14 cellular contexts compared by ENCODE assay signal in the genomic region with DNA sequence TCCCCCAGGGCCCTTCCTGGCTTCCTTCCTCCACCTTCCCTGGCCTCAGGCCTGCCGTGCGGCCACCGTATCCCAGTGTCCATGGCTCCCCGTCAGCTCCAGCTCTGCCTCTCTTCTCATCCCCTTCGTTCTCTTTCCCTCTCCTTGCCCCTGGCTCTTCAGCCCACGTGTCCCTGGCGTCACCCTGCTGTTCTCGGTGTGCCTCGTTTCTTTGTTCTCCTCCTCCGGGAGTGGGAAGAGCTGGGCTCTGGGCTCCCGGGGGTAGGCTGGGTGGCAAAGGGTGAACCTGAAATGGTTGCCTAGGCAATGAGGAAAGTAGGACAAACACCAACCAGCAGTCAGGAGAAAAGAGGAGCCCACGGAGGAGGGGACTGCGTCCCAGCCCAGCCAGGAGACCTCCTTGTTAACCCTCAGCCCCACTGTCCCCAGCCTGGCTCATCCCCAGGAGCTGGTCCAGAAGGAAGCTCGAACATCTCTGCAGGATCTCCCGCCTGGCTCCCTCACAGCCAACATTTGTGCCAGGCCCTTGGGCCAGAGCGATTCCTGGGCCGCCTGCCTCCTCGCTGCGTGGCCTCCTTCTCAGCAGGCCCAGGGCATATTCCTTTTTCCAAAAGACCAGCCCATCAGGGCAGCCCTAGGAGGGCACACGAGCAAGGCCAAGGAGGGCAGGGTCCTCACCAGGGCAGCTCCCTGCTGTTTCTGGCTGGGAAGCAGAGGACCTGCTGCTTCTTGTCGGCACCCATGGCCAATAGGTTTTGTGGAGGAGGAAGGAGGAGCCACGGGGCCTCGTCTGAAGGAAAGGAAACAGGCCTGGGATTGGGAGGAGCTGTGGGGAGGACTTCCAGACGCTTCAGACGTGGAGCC. TPM values are rescaled to one million over a fixed set of nuclear protein-coding genes. Genes with fewer than 3 reads are reported as not detected.
DNase-seq lines count a peak whose midpoint lies in the region; ATAC-seq and TF ChIP-seq lines count a peak whose summit lies in the region.
"Had no signal": no experiment of that assay in that cellular context is flagged by ENCODE, and none has a peak within 500 bp of the region (broad histone marks: within the 10 kb centered on the region; RNA-seq: fewer than 3 reads in every experiment).

No MANE protein-coding gene starts in this region.

- POLR2A ChIA-PET in SK-N-SH (lab: Yijun Ruan, JAX), result no interaction called here
- POLR2A ChIA-PET in CD4-positive, alpha-beta T cell (lab: Charles Lee), result interaction anchor here (3.5 kb wide), 1 partner anchor 10 kb away, joined by 15 read pairs; no protein-coding TSS in a partner anchor

- no peaks in the 10 kb centered on the region for H3K9me3 Mint-ChIP-seq in CD4-positive, alpha-beta T cell

- TF ChIP-seq RAD21 in SK-N-SH (IDR thresholded peaks at IDR 0.05; ENCODE audit: low read length), result no peak

- H4K20me1 ChIP-seq in SK-N-SH (ENCODE audit: insufficient read depth), result no peaks in the 10 kb centered on the region

- H3K4me1 ChIP-seq in SK-N-SH (ENCODE audit: control insufficient read depth in 1 of 2, insufficient read depth in 2 of 2, low read depth in 1 of 2, low read length in 1 of 2) (peaks cover 5 to 54% of the 10 kb centered on the region in 2 experiments), gastrocnemius medialis (peaks cover 13 to 19% of the 10 kb centered on the region in 2 donors)

- intact Hi-C loops in gastrocnemius medialis (cut with DNase I; ENCODE audit: low total_unique reads), result no loop called here
- intact Hi-C loops in CD4-positive, alpha-beta T cell (cut with DNase I, micrococcal nuclease), result loop anchor here in 1 of 2 experiments (10.0 kb wide), 1 partner anchor 208 kb away; a partner anchor contains a TSS

- H3F3A ChIP-seq in SK-N-SH (replicated peaks; ENCODE audit: insufficient read depth), result no peaks in the 10 kb centered on the region

- H3K27me3 Mint-ChIP-seq in CD4-positive, alpha-beta T cell, result no peaks in the 10 kb centered on the region
- H3K27me3 Mint-ChIP-seq: activated naive CD8-positive, alpha-beta T cell had no signal

- no peak overlapping the region for H3K9ac ChIP-seq in SK-N-SH
- H3K9ac ChIP-seq: GM23248 had no signal

- CTCF ChIA-PET in SK-N-SH (lab: Yijun Ruan, JAX), result interaction anchor here (0.6 to 4.1 kb wide), 7 partner anchors 11 to 786 kb away, joined by 3 to 44 read pairs (median 3); no protein-coding TSS in a partner anchor
- CTCF ChIA-PET in CD4-positive, alpha-beta T cell (lab: Charles Lee), result interaction anchor here (1.5 kb wide), 1 partner anchor 11 kb away, joined by 6 read pairs; no protein-coding TSS in a partner anchor

- no peaks in the 10 kb centered on the region for H3K9me3 ChIP-seq in SK-N-SH
- H3K9me3 ChIP-seq in WERI-Rb-1 (ENCODE audit: severe bottlenecking), result no peaks in the 10 kb centered on the region
- no peaks in the 10 kb centered on the region for H3K9me3 ChIP-seq in gastrocnemius medialis
- H3K9me3 ChIP-seq in CD4-positive, alpha-beta T cell (ENCODE audit: control insufficient read depth, low read length), result no peaks in the 10 kb centered on the region
- H3K9me3 ChIP-seq: neutrophil had no signal

- no peak for TF ChIP-seq EP300 in SK-N-SH (IDR thresholded peaks at IDR 0.05; ENCODE audit: borderline replicate concordance in 1 of 2, low read depth in 1 of 2, low read length in 1 of 2)

- H3K4me2 ChIP-seq in SK-N-SH, result no peak overlapping the region

- H3K36me3 ChIP-seq in SK-N-SH (replicated peaks in 1 of 2; ENCODE audit: control insufficient read depth in 1 of 2, insufficient read depth in 2 of 2, low read length in 1 of 2), result no peaks in the 10 kb centered on the region
- H3K36me3 ChIP-seq in WERI-Rb-1, result no peaks in the 10 kb centered on the region
- H3K36me3 ChIP-seq in gastrocnemius medialis, result no peaks in the 10 kb centered on the region
- H3K36me3 ChIP-seq: neutrophil had no signal

- H3K27me3 ChIP-seq in SK-N-SH (ENCODE audit: insufficient read depth) (no peaks in the 10 kb centered on the region), WERI-Rb-1 (ENCODE audit: insufficient read depth, low read depth, severe bottlenecking) (no peaks in the 10 kb centered on the region), gastrocnemius medialis (no peaks in the 10 kb centered on the region)
- no peaks in the 10 kb centered on the region for H3K27me3 ChIP-seq in CD4-positive, alpha-beta T cell (ENCODE audit: control insufficient read depth, insufficient read depth, low read length)

- H3K36me3 Mint-ChIP-seq in CD4-positive, alpha-beta T cell (ENCODE audit: low read depth), result no peaks in the 10 kb centered on the region

- no peak overlapping the region for H3K27ac Mint-ChIP-seq in CD4-positive, alpha-beta T cell
- H3K27ac Mint-ChIP-seq: activated naive CD8-positive, alpha-beta T cell had no signal

- no peak overlapping the region; a peak in 1 of 4 replicates for H3K27ac ChIP-seq in SK-N-SH (ENCODE audit: low read depth in 2 of 2, low read length in 1 of 2)
- H3K27ac ChIP-seq in WERI-Rb-1, result no peak overlapping the region
- H3K27ac ChIP-seq in gastrocnemius medialis, result peak overlapping the region; percentile 42 to 80 (median 72)
- H3K27ac ChIP-seq in CD4-positive, alpha-beta T cell (ENCODE audit: low read depth, low read length), result no peak overlapping the region
- H3K27ac ChIP-seq: coronary artery, GM23248, neutrophil had no signal

- DNase-seq in SK-N-SH (peak; percentile 37), WERI-Rb-1 (peak; percentile 9), hypothalamus (lab: John Stamatoyannopoulos, UW) (peak in 27 of 51 donors; percentile 23 to 81 (median 55)), gastrocnemius medialis (no peak)
- DNase-seq in stimulated activated CD4-positive, alpha-beta T cell treated with anti-CD3 and anti-CD28 coated beads, Interleukin-12 subunit alpha, Interleukin-12 subunit beta, amount 100 ng/mL, for 4 hours, result no peak
- DNase-seq in CD4-positive, alpha-beta T cell, result no peak
- DNase-seq: activated CD4-positive, alpha-beta T cell treated with anti-CD3 and anti-CD28 coated beads for 1 hour; GM23248; left cardiac atrium had no signal

- no peak overlapping the region for H3K4me3 ChIP-seq in SK-N-SH (ENCODE audit: low read depth in 2 of 2, low read length in 1 of 2)
- H3K4me3 ChIP-seq in WERI-Rb-1 (ENCODE audit: low read depth, low read length), result no peak overlapping the region
- H3K4me3 ChIP-seq in gastrocnemius medialis, result no peak overlapping the region
- H3K4me3 ChIP-seq: coronary artery, GM23248 had no signal

- no peaks in the 10 kb centered on the region for H3K9me2 ChIP-seq in SK-N-SH

- H2AFZ ChIP-seq in SK-N-SH (ENCODE audit: low read depth), result no peak overlapping the region
- H2AFZ ChIP-seq: GM23248 had no signal

- no peak overlapping the region for H3K4me3 Mint-ChIP-seq in CD4-positive, alpha-beta T cell
- H3K4me3 Mint-ChIP-seq: activated naive CD8-positive, alpha-beta T cell had no signal

- H3K79me2 ChIP-seq in SK-N-SH (ENCODE audit: insufficient read depth), result no peaks in the 10 kb centered on the region

- TF ChIP-seq CTCF in SK-N-SH (IDR thresholded peaks at IDR 0.05) (no peak), WERI-Rb-1 (IDR thresholded peaks at IDR 0.05; ENCODE audit: low read depth, low read length) (no peak), gastrocnemius medialis (IDR thresholded peaks at IDR 0.05 in 4 of 5, conservative IDR thresholded peaks at IDR 0.05 in 1 of 5) (no peak)
- no peak for TF ChIP-seq CTCF in CD4-positive, alpha-beta T cell (IDR thresholded peaks at IDR 0.05)

- TF ChIP-seq POLR2A in gastrocnemius medialis (IDR thresholded peaks at IDR 0.05), result no peak

- peaks cover 14% of the 10 kb centered on the region for H3K4me1 Mint-ChIP-seq in CD4-positive, alpha-beta T cell (ENCODE audit: low read depth)

- in situ Hi-C loops in gastrocnemius medialis (cut with MboI; ENCODE audit: low sequenced_read_pairs in 4 of 4), result no loop called here

- ATAC-seq in SK-N-SH treated with all-trans-retinoic acid at 6 μM for 48 hours (no peak), gastrocnemius medialis (no peak), HG03025 (IDR thresholded peaks at IDR 0.05; ENCODE audit: low FRiP score, unreplicated experiment) (no peak)
- ATAC-seq in CD4-positive, alpha-beta T cell (ENCODE audit: poor library complexity), result no peak
- ATAC-seq: left cardiac atrium had no signal

- WGBS in SK-N-SH (ENCODE audit: low lambda C conversion rate), result 89% methylated on average over 25 of the region's 25 CpGs

TF ChIP-seq in SK-N-SH, 30 proteins besides CTCF, POLR2A, EP300 and RAD21 (continues in another document):
- no peak for TF ChIP-seq GABPA (IDR thresholded peaks at IDR 0.05; ENCODE audit: low read depth)
- TF ChIP-seq YY1 (IDR thresholded peaks at IDR 0.05; ENCODE audit: low read depth), result no peak
- TF ChIP-seq SIN3A (IDR thresholded peaks at IDR 0.05; ENCODE audit: borderline replicate concordance, low read depth, low read length), result no peak
- TF ChIP-seq NRF1 (IDR thresholded peaks at IDR 0.05; ENCODE audit: low read depth, low read length), result no peak
- TF ChIP-seq TEAD4 (IDR thresholded peaks at IDR 0.05; ENCODE audit: borderline replicate concordance, insufficient read depth), result no peak
- TF ChIP-seq ELF1 (IDR thresholded peaks at IDR 0.05), result no peak
- TF ChIP-seq MEF2A (IDR thresholded peaks at IDR 0.05; ENCODE audit: borderline replicate concordance, low read depth), result no peak

TF ChIP-seq in SK-N-SH treated with all-trans-retinoic acid at 6 μM for 48 hours, 23 proteins besides CTCF, POLR2A, EP300 and RAD21 (continues in another document):
- no peak for TF ChIP-seq ZC3H10 (CRISPR knock-in tag; IDR thresholded peaks at IDR 0.05)
- TF ChIP-seq PPARA (CRISPR knock-in tag; IDR thresholded peaks at IDR 0.05; ENCODE audit: borderline replicate concordance), result no peak
- no peak for TF ChIP-seq CSDC2 (CRISPR knock-in tag; IDR thresholded peaks at IDR 0.05)
- TF ChIP-seq TCF4 (CRISPR knock-in tag; IDR thresholded peaks at IDR 0.05; ENCODE audit: borderline replicate concordance), result no peak

RNA-seq across cellular contexts. Expression of a gene that starts 30.9 kb away (rescaled TPM):
- 5.5 and 5.6 TPM in 2 replicates for polyA plus RNA-seq in SK-N-SH (2012; rRNA removed)
- 2.3 and 2.6 TPM in 2 replicates for polyA plus RNA-seq in SK-N-SH (2012; cell fraction: cytosol; rRNA removed)
- polyA plus RNA-seq in SK-N-SH (2012; cell fraction: nucleus; rRNA removed), result 18.6 and 20.2 TPM in 2 replicates
- 10 to 100 TPM in 1 of 4 donors, 1 to 10 TPM in 3; 5.9 to 14.1 (median 8.0) TPM for total RNA-seq in gastrocnemius medialis
- total RNA-seq in CD4-positive, alpha-beta T cell, result 10 to 100 TPM; 57.1 to 62.1 TPM

Comparison
In these comparisons a context has a peak if more than half of its experiments do, and no peak if none do; other contexts are left out.
1. DNase-seq: peak in SK-N-SH (single experiment), WERI-Rb-1 (single experiment) and hypothalamus (27 of 51); none in gastrocnemius medialis (0 of 2), stimulated activated CD4-positive, alpha-beta T cell treated with anti-CD3 and anti-CD28 coated beads, Interleukin-12 subunit alpha, Interleukin-12 subunit beta, amount 100 ng/mL, for 4 hours (single experiment) and CD4-positive, alpha-beta T cell (0 of 10).
2. H3K27ac ChIP-seq: peak in gastrocnemius medialis (4 of 4); none in SK-N-SH (0 of 2), WERI-Rb-1 (single experiment) and CD4-positive, alpha-beta T cell (single experiment).